31 cellular contexts compared by ENCODE assay signal in genomic region chr10:18516851-18517250, GRCh38.
"Had no signal": no experiment of that assay in that cellular context is flagged by ENCODE, and none has a peak within 500 bp of the region (broad histone marks: within the 10 kb centered on the region; RNA-seq: fewer than 3 reads in every experiment).

No MANE protein-coding gene starts in this region.

- H3K27me3 ChIP-seq: adrenal gland, ascending aorta, body of pancreas, brain microvascular endothelial cell, breast epithelium, cardiac muscle cell had no signal

- ATAC-seq: activated naive CD4-positive, alpha-beta T cell treated with anti-CD3 and anti-CD28 coated beads, Interleukin-2, amount 50 U/mL, for 72 hours; activated naive CD8-positive, alpha-beta T cell treated with anti-CD3 and anti-CD28 coated beads, Interleukin-2, amount 50 U/mL, for 24 hours; activated T-cell treated with anti-CD3 and anti-CD28 coated beads, Interleukin-2, amount 50 U/mL, for 4 hours; activated T-cell treated with anti-CD3 and anti-CD28 coated beads, Interleukin-2, amount 50 U/mL, for 72 hours; activated T-helper 17 cell treated with anti-CD3 and anti-CD28 coated beads, Interleukin-2, amount 50 U/mL, for 72 hours; body of pancreas had no signal

- DNase-seq: activated effector memory CD4-positive, alpha-beta T cell treated with anti-CD3 and anti-CD28 coated beads, Interleukin-2, amount 50 U/mL, for 16 hours; activated effector memory CD4-positive, alpha-beta T cell treated with Interleukin-2 at 50 U/mL for 16 hours; activated gamma-delta T cell; activated gamma-delta T cell treated with Interleukin-2 at 50 U/mL for 16 hours; activated naive CD4-positive, alpha-beta T cell; activated naive CD4-positive, alpha-beta T cell treated with anti-CD3 and anti-CD28 coated beads for 36 hours; activated naive CD4-positive, alpha-beta T cell treated with anti-CD3 and anti-CD28 coated beads, Interleukin-2, amount 10 ng/mL, durations not matched to agents 7 days and 5 days; activated naive CD4-positive, alpha-beta T cell treated with anti-CD3 and anti-CD28 coated beads, Interleukin-2, amount 50 U/mL, for 16 hours; activated naive CD4-positive, alpha-beta T cell treated with Interleukin-2 at 50 U/mL for 16 hours; activated naive CD8-positive, alpha-beta T cell treated with anti-CD3 and anti-CD28 coated beads for 36 hours; activated naive CD8-positive, alpha-beta T cell treated with anti-CD3 and anti-CD28 coated beads, Interleukin-2, amount 10 ng/mL, durations not matched to agents 7 days and 5 days; activated naive CD8-positive, alpha-beta T cell treated with anti-CD3 and anti-CD28 coated beads, Interleukin-2, amount 50 U/mL, for 24 hours; activated T-cell treated with anti-CD3 and anti-CD28 coated beads, Interleukin-2, amount 50 U/mL, for 24 hours; activated T-cell treated with anti-CD3 and anti-CD28 coated beads, Interleukin-2, amount 50 U/mL, for 4 hours; activated T-cell treated with anti-CD3 and anti-CD28 coated beads, Interleukin-2, amount 50 U/mL, for 48 hours; activated T-cell treated with anti-CD3 and anti-CD28 coated beads, Interleukin-2, amount 50 U/mL, for 72 hours; adrenal gland; amniotic stem cell; amygdala; anterior cingulate cortex; aorta; body of pancreas; brain microvascular endothelial cell; caudate nucleus; central memory CD4-positive, alpha-beta T cell; cerebellar nuclear complex had no signal

- H3K4me1 ChIP-seq: adrenal gland, ascending aorta, body of pancreas, breast epithelium had no signal

- H3K4me3 ChIP-seq: adrenal gland, ascending aorta, body of pancreas, breast epithelium, cardiac muscle cell had no signal

- H3K9me3 ChIP-seq: adrenal gland, ascending aorta, body of pancreas, breast epithelium had no signal

- H3K27ac ChIP-seq: adrenal gland, ascending aorta, body of pancreas, brain microvascular endothelial cell, breast epithelium had no signal

- H3K36me3 ChIP-seq: adrenal gland, brain microvascular endothelial cell, breast epithelium had no signal
